25 cellular contexts compared by ENCODE assay signal in the genomic region with DNA sequence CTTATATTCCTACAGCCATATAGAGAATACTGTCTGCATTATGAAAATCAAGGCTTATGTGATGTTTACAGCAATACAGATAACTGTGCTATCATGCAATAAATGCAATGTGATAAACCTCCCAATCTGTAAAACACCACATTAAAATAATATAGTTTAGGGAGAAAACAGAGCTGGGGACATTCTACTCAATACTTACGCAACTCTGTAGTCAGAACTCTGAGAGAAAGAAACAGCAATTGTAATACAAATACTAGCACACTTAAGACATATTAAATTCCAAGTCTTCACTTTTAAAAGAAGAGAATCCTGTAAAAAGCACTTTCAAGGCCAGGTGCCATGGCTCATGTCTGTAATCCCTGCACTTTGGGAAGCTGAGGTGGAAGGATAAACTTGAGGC.
"Had no signal": no experiment of that assay in that cellular context is flagged by ENCODE, and none has a peak within 500 bp of the region (broad histone marks: within the 10 kb centered on the region; RNA-seq: fewer than 3 reads in every experiment).

No MANE protein-coding gene starts in this region.

- H3K9me3 ChIP-seq: gastrocnemius medialis, neutrophil, pancreas, psoas muscle, right atrium auricular region, tibial artery, uterus had no signal

- DNase-seq: activated B cell treated with CpG ODN at 0.5 μM for 24 hours; activated CD4-positive, alpha-beta T cell treated with anti-CD3 and anti-CD28 coated beads for 36 hours; activated CD4-positive, alpha-beta T cell treated with anti-CD3 and anti-CD28 coated beads, Interleukin-2, amount 50 U/mL, for 4 hours; activated CD8-positive, alpha-beta memory T cell treated with anti-CD3 and anti-CD28 coated beads for 24 hours; activated CD8-positive, alpha-beta memory T cell treated with anti-CD3 and anti-CD28 coated beads, Interleukin-2, amount 50 U/mL, for 48 hours; activated effector memory CD4-positive, alpha-beta T cell treated with Interleukin-2 at 50 U/mL for 16 hours; activated naive CD4-positive, alpha-beta T cell treated with anti-CD3 and anti-CD28 coated beads for 36 hours; activated naive CD8-positive, alpha-beta T cell treated with anti-CD3 and anti-CD28 coated beads, Interleukin-2, amount 10 ng/mL, durations not matched to agents 7 days and 5 days; activated T-cell treated with anti-CD3 and anti-CD28 coated beads, Interleukin-2, amount 50 U/mL, for 4 hours; effector CD4-positive, alpha-beta T cell; gastrocnemius medialis; hypothalamus; left cardiac atrium; pancreas; psoas muscle; stimulated activated CD4-positive, alpha-beta T cell treated with anti-CD3 and anti-CD28 coated beads, Interleukin-1b, Interleukin-23, amount 100 ng/mL, for 48 hours; stimulated activated naive CD8-positive, alpha-beta T cell treated with anti-CD3 and anti-CD28 coated beads, Interleukin-15, amount 100 ng/mL, for 72 hours; T-helper 17 cell; tibial artery; uterus had no signal

- H3K4me1 ChIP-seq: uterus had no signal

- H3K36me3 ChIP-seq: cardiac muscle cell, gastrocnemius medialis, neutrophil, pancreas, right atrium auricular region, tibial artery, uterus had no signal

- H3K4me3 ChIP-seq: cardiac muscle cell, gastrocnemius medialis, pancreas, psoas muscle, right atrium auricular region, skin epidermis, tibial artery, uterus had no signal

- H3K27me3 ChIP-seq: cardiac muscle cell, gastrocnemius medialis, neutrophil, pancreas, right atrium auricular region, tibial artery, uterus had no signal

- FAIRE-seq: endometrium, pancreas had no signal

- H3K27ac ChIP-seq: cardiac muscle cell, gastrocnemius medialis, neutrophil, pancreas, psoas muscle, right atrium auricular region, skin epidermis, tibial artery, uterus had no signal
